In the genomic region with DNA sequence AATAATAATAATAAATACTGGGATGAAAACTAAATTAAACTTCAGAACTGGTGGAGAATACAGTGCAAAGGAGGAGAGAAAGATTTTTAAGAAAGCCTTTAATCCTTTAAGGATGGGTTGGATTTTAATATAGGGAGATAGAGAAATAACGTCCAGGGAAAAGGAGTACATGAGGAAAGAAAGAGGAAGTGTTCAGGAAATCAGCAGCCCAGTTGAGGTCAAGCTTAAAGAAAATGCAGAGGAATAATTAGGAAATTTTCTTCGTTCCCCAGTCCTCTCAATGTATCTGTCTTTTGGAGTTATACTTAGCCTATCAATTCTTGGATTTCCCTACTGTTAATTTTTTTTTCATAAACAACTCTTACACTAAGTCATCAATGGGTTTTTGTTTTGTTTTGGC, we compare ENCODE assay signal across 31 cellular contexts.
"Had no signal": no experiment of that assay in that cellular context is flagged by ENCODE, and none has a peak within 500 bp of the region (broad histone marks: within the 10 kb centered on the region; RNA-seq: fewer than 3 reads in every experiment).

No MANE protein-coding gene starts in this region.

- H3K9me3 Mint-ChIP-seq: activated CD8-positive, alpha-beta T cell treated with anti-CD3 and anti-CD28 coated beads for 36 hours; activated naive CD8-positive, alpha-beta T cell treated with anti-CD3 and anti-CD28 coated beads, Interleukin-2, amount 50 U/mL, for 24 hours; activated T-cell treated with anti-CD3 and anti-CD28 coated beads, Interleukin-2, amount 50 U/mL, for 4 hours; endodermal cell had no signal

- ATAC-seq: activated CD8-positive, alpha-beta T cell treated with anti-CD3 and anti-CD28 coated beads for 36 hours; activated naive CD8-positive, alpha-beta T cell treated with anti-CD3 and anti-CD28 coated beads, Interleukin-2, amount 50 U/mL, for 24 hours; activated T-cell treated with anti-CD3 and anti-CD28 coated beads, Interleukin-2, amount 50 U/mL, for 4 hours; foreskin keratinocyte; heart left ventricle; left lung; lower lobe of right lung; mucosa of descending colon; pancreas; psoas muscle had no signal

- H3K27me3 Mint-ChIP-seq: activated CD4-positive, alpha-beta T cell treated with anti-CD3 and anti-CD28 coated beads, Interleukin-2, amount 10 ng/mL, durations not matched to agents 24 days and 14 days; activated CD8-positive, alpha-beta T cell treated with anti-CD3 and anti-CD28 coated beads for 36 hours; activated naive CD4-positive, alpha-beta T cell treated with anti-CD3 and anti-CD28 coated beads, Interleukin-2, amount 50 U/mL, for 24 hours; activated naive CD8-positive, alpha-beta T cell treated with anti-CD3 and anti-CD28 coated beads, Interleukin-2, amount 50 U/mL, for 24 hours; dendritic cell treated with granulocyte-macrophage colony-stimulating factor and Interleukin-4, amounts not matched to agents 40 ng/mL and 50 ng/mL, for 4 days had no signal

- H3K9me3 ChIP-seq: breast epithelium, esophagus muscularis mucosa, heart left ventricle, left lung, lower lobe of right lung, mucosa of descending colon, pancreas, psoas muscle, tibial nerve had no signal

- H3K4me1 Mint-ChIP-seq: endodermal cell, nephron progenitor cell had no signal

- H3K27me3 ChIP-seq: breast epithelium, esophagus muscularis mucosa, foreskin keratinocyte, heart left ventricle, left lung, pancreas, tibial nerve had no signal

- H3K4me3 ChIP-seq: breast epithelium, esophagus muscularis mucosa, heart left ventricle, left lung, lower lobe of right lung, mucosa of descending colon, pancreas, psoas muscle, tibial nerve had no signal

- H3K4me1 ChIP-seq: breast epithelium, foreskin keratinocyte, lower lobe of right lung had no signal

- H3K27ac Mint-ChIP-seq: activated CD4-positive, alpha-beta T cell treated with anti-CD3 and anti-CD28 coated beads, Interleukin-2, amount 10 ng/mL, durations not matched to agents 24 days and 14 days; activated naive CD4-positive, alpha-beta T cell treated with anti-CD3 and anti-CD28 coated beads, Interleukin-2, amount 50 U/mL, for 24 hours; activated naive CD8-positive, alpha-beta T cell treated with anti-CD3 and anti-CD28 coated beads, Interleukin-2, amount 50 U/mL, for 24 hours; activated T-helper 2 cell treated with anti-CD3 and anti-CD28 coated beads, Interferon-gamma antibody, Interleukin-2, Interleukin-4, amounts not matched to agents 10 μg/mL and 5 μg/mL and 100 μg/mL, durations not matched to agents 14 hours and 24 hours and 36 hours; dendritic cell treated with granulocyte-macrophage colony-stimulating factor and Interleukin-4, amounts not matched to agents 40 ng/mL and 50 ng/mL, for 4 days; endodermal cell; T-helper 1 cell treated with Interleukin-12 subunit alpha and Interleukin-12 subunit beta and Interleukin-4 antibody, amounts not matched to agents 30 μg/mL and 1 μg/mL, for 36 hours had no signal

- H3K36me3 ChIP-seq: breast epithelium, esophagus muscularis mucosa, heart left ventricle, left lung, lower lobe of right lung, pancreas had no signal

- DNase-seq: activated CD4-positive, alpha-beta T cell treated with anti-CD3 and anti-CD28 coated beads, Interleukin-2, amount 10 ng/mL, durations not matched to agents 24 days and 14 days; activated CD4-positive, CD25-positive, alpha-beta regulatory T cell treated with anti-CD3 and anti-CD28 coated beads, Interleukin-2, amount 50 U/mL, for 72 hours; activated CD8-positive, alpha-beta T cell treated with anti-CD3 and anti-CD28 coated beads for 36 hours; activated naive CD8-positive, alpha-beta T cell treated with anti-CD3 and anti-CD28 coated beads, Interleukin-2, amount 50 U/mL, for 24 hours; activated T-cell treated with anti-CD3 and anti-CD28 coated beads, Interleukin-2, amount 50 U/mL, for 4 hours; amygdala; central memory CD4-positive, alpha-beta T cell; endodermal cell; foreskin keratinocyte; heart left ventricle; hypothalamus; left lung; lower lobe of right lung; mesendoderm; mucosa of descending colon; nephron progenitor cell; nucleus accumbens; pancreas; psoas muscle; stimulated activated CD4-positive, alpha-beta T cell treated with anti-CD3 and anti-CD28 coated beads, Interleukin-15, amount 100 ng/mL, for 24 hours; stimulated activated CD4-positive, alpha-beta T cell treated with anti-CD3 and anti-CD28 coated beads, Interleukin-2, amount 100 ng/mL, for 24 hours; stimulated activated naive CD4-positive, alpha-beta T cell treated with Interleukin-2 at 50 U/mL for 16 hours; SW 1271; T1000 had no signal

- FAIRE-seq: pancreas had no signal

- H3K4me3 Mint-ChIP-seq: activated CD4-positive, alpha-beta T cell treated with anti-CD3 and anti-CD28 coated beads, Interleukin-2, amount 10 ng/mL, durations not matched to agents 24 days and 14 days; activated CD8-positive, alpha-beta T cell treated with anti-CD3 and anti-CD28 coated beads for 36 hours; activated naive CD4-positive, alpha-beta T cell treated with anti-CD3 and anti-CD28 coated beads, Interleukin-2, amount 50 U/mL, for 24 hours; activated naive CD8-positive, alpha-beta T cell treated with anti-CD3 and anti-CD28 coated beads, Interleukin-2, amount 50 U/mL, for 24 hours; activated T-cell treated with anti-CD3 and anti-CD28 coated beads, Interleukin-2, amount 50 U/mL, for 4 hours; dendritic cell treated with granulocyte-macrophage colony-stimulating factor and Interleukin-4, amounts not matched to agents 40 ng/mL and 50 ng/mL, for 4 days; endodermal cell; nephron progenitor cell; T-helper 1 cell treated with Interleukin-12 subunit alpha and Interleukin-12 subunit beta and Interleukin-4 antibody, amounts not matched to agents 30 μg/mL and 1 μg/mL, for 36 hours had no signal

- H3K27ac ChIP-seq: breast epithelium, esophagus muscularis mucosa, foreskin keratinocyte, lower lobe of right lung, pancreas, psoas muscle, tibial nerve had no signal
